In the genomic region with DNA sequence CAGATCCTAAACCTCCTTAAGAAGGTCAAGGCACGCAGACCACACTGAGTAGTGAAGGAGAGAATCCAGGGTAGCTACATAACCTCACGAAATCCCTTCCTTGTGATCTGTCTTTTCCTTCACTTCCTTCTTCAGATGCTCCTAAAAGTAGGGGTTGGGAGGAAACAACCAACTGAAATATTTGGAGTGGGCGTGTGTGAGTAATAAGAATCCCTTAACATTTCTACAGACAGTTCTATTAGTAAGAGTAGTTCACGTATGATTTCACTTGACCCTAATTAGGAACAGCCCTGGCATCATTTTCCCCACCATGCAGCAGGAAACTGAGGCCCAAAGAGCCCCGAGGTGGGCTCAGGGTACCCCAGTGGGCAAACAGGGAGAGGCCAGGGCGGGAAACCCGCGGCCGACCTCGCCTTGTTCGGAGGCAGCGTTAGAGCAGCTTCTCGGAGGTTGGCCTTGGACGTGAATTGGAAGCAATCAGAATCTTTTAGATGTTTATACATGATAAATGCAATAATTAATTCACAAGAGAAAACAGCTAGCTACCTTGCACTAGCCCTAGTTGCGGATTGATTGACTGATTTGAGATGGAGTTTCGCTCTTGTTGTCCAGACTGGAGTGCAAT, we compare ENCODE assay signal across 8 cellular contexts. TPM values are rescaled to one million over a fixed set of nuclear protein-coding genes. Genes with fewer than 3 reads are reported as not detected.
DNase-seq lines count a peak whose midpoint lies in the region; ATAC-seq, FAIRE-seq and TF ChIP-seq lines count a peak whose summit lies in the region.
"Had no signal": no experiment of that assay in that cellular context is flagged by ENCODE, and none has a peak within 500 bp of the region (broad histone marks: within the 10 kb centered on the region; RNA-seq: fewer than 3 reads in every experiment).

No MANE protein-coding gene starts in this region.

- H3K27ac ChIP-seq in DND-41 (ENCODE audit: low read length) (no peak overlapping the region), WERI-Rb-1 (no peak overlapping the region)

- H3K36me3 Mint-ChIP-seq in osteocyte (ENCODE audit: unreplicated experiment): peaks cover 19% of the 10 kb centered on the region

- H3K27me3 ChIP-seq in DND-41 (ENCODE audit: insufficient read depth, low read length, poor library complexity) (no peaks in the 10 kb centered on the region), bronchial epithelial cell (ENCODE audit: control insufficient read depth, insufficient read depth, low read length) (no peaks in the 10 kb centered on the region), WERI-Rb-1 (ENCODE audit: insufficient read depth, low read depth, severe bottlenecking) (peaks cover 5% of the 10 kb centered on the region)

- H3K4me1 ChIP-seq in DND-41 (ENCODE audit: insufficient read depth, low read length): peaks cover 25% of the 10 kb centered on the region

- H3K4me3 ChIP-seq in DND-41 (ENCODE audit: low read depth in 1 of 2, low read length in 2 of 2) (no peak overlapping the region), bronchial epithelial cell (ENCODE audit: low read depth, low read length) (no peak overlapping the region), WERI-Rb-1 (ENCODE audit: low read depth, low read length) (no peak overlapping the region)

- H3K9me3 Mint-ChIP-seq in osteocyte (ENCODE audit: unreplicated experiment): no peaks in the 10 kb centered on the region

- H3K4me2 ChIP-seq in DND-41 (ENCODE audit: insufficient read depth, low read length): peak overlapping the region; percentile 42; the same call in 1 of the 2 replicates

- peak overlapping the region; percentile 59 for H3K27ac Mint-ChIP-seq in osteocyte (ENCODE audit: unreplicated experiment)

- no peaks in the 10 kb centered on the region for H3K9me3 ChIP-seq in DND-41 (ENCODE audit: insufficient read depth, low read length, severe bottlenecking)
- H3K9me3 ChIP-seq in WERI-Rb-1 (ENCODE audit: severe bottlenecking): no peaks in the 10 kb centered on the region

- no peak overlapping the region for H3K9ac ChIP-seq in DND-41 (ENCODE audit: low read depth, low read length)

- TF ChIP-seq CTCF in DND-41 (IDR thresholded peaks at IDR 0.05; ENCODE audit: borderline replicate concordance, extremely low read depth, low read length, poor library complexity, severe bottlenecking) (no peak), bronchial epithelial cell (IDR thresholded peaks at IDR 0.05; ENCODE audit: insufficient read depth, low read length, severe bottlenecking) (no peak), osteocyte (IDR thresholded peaks at IDR 0.05) (no peak), WERI-Rb-1 (IDR thresholded peaks at IDR 0.05; ENCODE audit: low read depth, low read length) (no peak)

- peaks cover 8% of the 10 kb centered on the region for H3K27me3 Mint-ChIP-seq in osteocyte (ENCODE audit: unreplicated experiment)

- no peak for DNase-seq in DND-41
- peak; percentile 6 for DNase-seq in LHCN-M2 (ENCODE audit: low read depth)
- peak; percentile 18 for DNase-seq in bronchial epithelial cell (ENCODE audit: low read depth)
- DNase-seq in osteocyte (ENCODE audit: extremely low spot score, unreplicated experiment): no peak
- DNase-seq in WERI-Rb-1: no peak
- DNase-seq in AG08396 (ENCODE audit: low spot score): no peak

- peaks cover 40% of the 10 kb centered on the region for H3K79me2 ChIP-seq in DND-41 (ENCODE audit: insufficient read depth, low read length)

- H2AFZ ChIP-seq in DND-41 (ENCODE audit: low read depth, low read length): peak overlapping the region; percentile 73

- peak overlapping the region; percentile 66 for H3K4me3 Mint-ChIP-seq in osteocyte (ENCODE audit: unreplicated experiment)

- peaks cover 12% of the 10 kb centered on the region for H3K4me1 Mint-ChIP-seq in osteocyte (ENCODE audit: unreplicated experiment)

- H4K20me1 ChIP-seq in DND-41 (ENCODE audit: insufficient read depth, low read length): peaks cover 35% of the 10 kb centered on the region

- ATAC-seq in DND-41 (ENCODE audit: insufficient read depth, low read depth) (no peak), HG03095 (IDR thresholded peaks at IDR 0.05; ENCODE audit: unreplicated experiment) (no peak)

- FAIRE-seq in bronchial epithelial cell (lab: Jason Lieb, UNC): no peak

- H3K36me3 ChIP-seq in DND-41 (ENCODE audit: insufficient read depth, low read length) (peaks cover 16% of the 10 kb centered on the region), bronchial epithelial cell (ENCODE audit: control insufficient read depth, insufficient read depth, low read length) (peaks cover 8% of the 10 kb centered on the region), WERI-Rb-1 (peaks cover 4% of the 10 kb centered on the region)

RNA-seq across cellular contexts. Expression of gene RAE1, which starts 0.9 kb away (rescaled TPM):
- total RNA-seq in LHCN-M2 (2014; rRNA removed): 39.1 and 41.2 TPM in 2 replicates
- 26.2 TPM for polyA plus RNA-seq in LHCN-M2 (2012)
- total RNA-seq in bronchial epithelial cell: 21.6 and 25.1 TPM in 2 replicates
- 24.3 and 24.7 TPM in 2 replicates for total RNA-seq in osteocyte

RNA-seq across cellular contexts. Expression of gene SPO11, which starts 20.6 kb away (rescaled TPM):
- not detected in 2 replicates for total RNA-seq in LHCN-M2 (2014; rRNA removed)
- not detected for polyA plus RNA-seq in LHCN-M2 (2012)
- not detected in 2 replicates for total RNA-seq in bronchial epithelial cell
- total RNA-seq in osteocyte: not detected in 2 replicates
- total RNA-seq: SK-MEL-5 had no signal

RNA-seq across cellular contexts. Expression of gene RBM38, which starts 41.0 kb away (rescaled TPM):
- total RNA-seq in LHCN-M2 (2014; rRNA removed) (7.4 and 8.6 TPM in 2 replicates), bronchial epithelial cell (6.8 and 7.6 TPM in 2 replicates), osteocyte (17.8 and 18.8 TPM in 2 replicates)
- polyA plus RNA-seq in LHCN-M2 (2012): 3.9 TPM

Comparison
In these comparisons a context has a peak if more than half of its experiments do, and no peak if none do; other contexts are left out.
1. DNase-seq: peak in LHCN-M2 (single experiment) and bronchial epithelial cell (single experiment); none in DND-41 (single experiment), osteocyte (single experiment), WERI-Rb-1 (single experiment) and AG08396 (single experiment).